Comparison of ENCODE assay signal across 8 cellular contexts in the genomic region with DNA sequence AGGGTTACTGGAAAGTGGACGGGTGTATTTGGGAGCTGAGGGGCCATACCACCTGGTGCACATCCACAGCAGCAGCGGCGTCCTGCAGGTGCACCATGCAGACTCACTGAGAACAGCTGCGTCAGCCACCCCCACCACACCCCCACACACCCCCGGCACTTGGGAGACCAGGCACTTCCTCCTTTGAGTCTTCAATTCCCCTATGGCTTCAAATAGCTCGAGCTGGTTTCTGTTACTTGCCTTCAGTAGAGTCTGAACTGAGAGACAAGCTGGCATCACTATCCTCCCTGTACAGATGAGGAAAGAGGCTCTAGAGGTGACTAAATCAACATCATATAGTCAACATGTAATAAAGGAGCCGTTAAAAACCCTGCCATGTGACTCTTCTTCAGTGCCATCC. TPM values are rescaled to one million over a fixed set of nuclear protein-coding genes. Genes with fewer than 3 reads are reported as not detected.
DNase-seq lines count a peak whose midpoint lies in the region; ATAC-seq lines count a peak whose summit lies in the region.

No MANE protein-coding gene starts in this region.

- H3K9me3 Mint-ChIP-seq in memory B cell: peaks cover 2% of the 10 kb centered on the region

- peaks cover 23% of the 10 kb centered on the region for H3K4me1 Mint-ChIP-seq in memory B cell

- H3K27me3 Mint-ChIP-seq in memory B cell: peaks cover 32% of the 10 kb centered on the region

- no peaks in the 10 kb centered on the region for H3K36me3 Mint-ChIP-seq in memory B cell

- peak overlapping the region; percentile 9 for H3K4me3 Mint-ChIP-seq in memory B cell

- DNase-seq in LHCN-M2 (ENCODE audit: low read depth) (peak; percentile 27), SHP77 (lab: John Stamatoyannopoulos, UW) (peak; percentile 92 to 93), memory B cell (ENCODE audit: low spot score in 2 of 2) (peak; percentile 68 to 75), A172 (ENCODE audit: low spot score) (no peak), amniotic stem cell (lab: John Stamatoyannopoulos, UW) (no peak), 8988T (no peak)

- H3K27ac Mint-ChIP-seq in memory B cell: peak overlapping the region; percentile 5

- ATAC-seq in GM18508 (IDR thresholded peaks at IDR 0.05; ENCODE audit: insufficient read depth, unreplicated experiment): peak; percentile 40
- peak; percentile 60 for ATAC-seq in GM21717 (IDR thresholded peaks at IDR 0.05; ENCODE audit: unreplicated experiment)
- ATAC-seq in memory B cell (ENCODE audit: low read depth): peak; percentile 99

RNA-seq across cellular contexts. Expression of gene CUEDC1, which starts 15.4 kb away (rescaled TPM):
- total RNA-seq in LHCN-M2 (2014; rRNA removed): 22.9 and 29.6 TPM in 2 replicates
- 56.4 TPM for polyA plus RNA-seq in LHCN-M2 (2012)
- total RNA-seq in A172 (2014; rRNA removed; shearing (Covaris generic)): 8.0 and 11.6 TPM in 2 replicates

RNA-seq across cellular contexts. Expression of gene VEZF1, which starts 48.3 kb away (rescaled TPM):
- total RNA-seq in LHCN-M2 (2014; rRNA removed): 60.3 and 65.2 TPM in 2 replicates
- 23.7 TPM for polyA plus RNA-seq in LHCN-M2 (2012)
- 43.4 and 50.5 TPM in 2 replicates for total RNA-seq in A172 (2014; rRNA removed; shearing (Covaris generic))

Comparison
In these comparisons a context has a peak if more than half of its experiments do, and no peak if none do; other contexts are left out.
1. ATAC-seq: peak in every context shown above with its lines; median percentile 99 in memory B cell; 60 in GM21717; 40 in GM18508.
2. DNase-seq: peak in LHCN-M2 (single experiment), SHP77 (2 of 2) and memory B cell (2 of 2); none in A172 (single experiment), amniotic stem cell (single experiment) and 8988T (single experiment).